In genomic region chr18:48675330-48675761, GRCh38 we compare ENCODE assay signal across 8 cellular contexts.
DNase-seq lines count a peak whose midpoint lies in the region; ATAC-seq and TF ChIP-seq lines count a peak whose summit lies in the region.

No MANE protein-coding gene starts in this region.

- H3K27ac ChIP-seq in liver (ENCODE audit: low read depth in 1 of 2, low read length in 2 of 2), result peak overlapping the region; percentile 22 to 53

- peaks cover 17 to 61% (median 50%) of the 10 kb centered on the region in 4 donors for H3K4me1 ChIP-seq in liver (ENCODE audit: control insufficient read depth in 4 of 4, insufficient read depth in 4 of 4, low read length in 3 of 4)

- H3K27ac Mint-ChIP-seq in activated CD4-positive, alpha-beta T cell treated with anti-CD3 and anti-CD28 coated beads for 36 hours, result no peak overlapping the region
- H3K27ac Mint-ChIP-seq in chondrocyte (ENCODE audit: unreplicated experiment), result peak overlapping the region; percentile 63

- ATAC-seq in GM18517 (IDR thresholded peaks at IDR 0.05; ENCODE audit: unreplicated experiment) (peak; percentile 64), HG03045 (IDR thresholded peaks at IDR 0.05; ENCODE audit: unreplicated experiment) (peak; percentile 83)
- ATAC-seq in activated CD4-positive, alpha-beta T cell treated with anti-CD3 and anti-CD28 coated beads for 36 hours, result peak; percentile 97

- TF ChIP-seq RAD21 in liver (IDR thresholded peaks at IDR 0.05), result peak; percentile 95 to 98

- TF ChIP-seq CTCF in chondrocyte (IDR thresholded peaks at IDR 0.05), result peak; percentile 89
- TF ChIP-seq CTCF in liver (IDR thresholded peaks at IDR 0.05; ENCODE audit: low read depth, low read length, missing input control), result peak; percentile 95

- no peak overlapping the region for H3K4me3 Mint-ChIP-seq in activated CD4-positive, alpha-beta T cell treated with anti-CD3 and anti-CD28 coated beads for 36 hours
- H3K4me3 Mint-ChIP-seq in chondrocyte (ENCODE audit: unreplicated experiment), result no peak overlapping the region

- H3K36me3 Mint-ChIP-seq in activated CD4-positive, alpha-beta T cell treated with anti-CD3 and anti-CD28 coated beads for 36 hours (ENCODE audit: low read depth), result peaks cover 7% of the 10 kb centered on the region
- peaks cover 14% of the 10 kb centered on the region for H3K36me3 Mint-ChIP-seq in chondrocyte (ENCODE audit: low read depth)

- intact Hi-C loops in activated CD4-positive, alpha-beta T cell treated with anti-CD3 and anti-CD28 coated beads for 36 hours (cut with DNase I, micrococcal nuclease), result loop anchor here (1.0 to 10.0 kb wide), 14 partner anchors 237 to 1109 kb away; partner anchors contain the start of gene SMAD7 (in 1 of the 2)

- no peaks in the 10 kb centered on the region for H3K27me3 Mint-ChIP-seq in activated CD4-positive, alpha-beta T cell treated with anti-CD3 and anti-CD28 coated beads for 36 hours
- no peaks in the 10 kb centered on the region for H3K27me3 Mint-ChIP-seq in chondrocyte (ENCODE audit: low read depth)

- peaks cover 2% of the 10 kb centered on the region for H3K4me1 Mint-ChIP-seq in activated CD4-positive, alpha-beta T cell treated with anti-CD3 and anti-CD28 coated beads for 36 hours
- peaks cover 52% of the 10 kb centered on the region for H3K4me1 Mint-ChIP-seq in chondrocyte (ENCODE audit: low read depth)

- DNase-seq in AG08396 (ENCODE audit: low spot score) (peak; percentile 89), NCI-H2227 treated with DMSO at 0.1 percent for 48 hours (lab: John Stamatoyannopoulos, UW) (peak; percentile 75), chondrocyte (ENCODE audit: low spot score) (peak; percentile 94)
- peak; percentile 91 for DNase-seq in activated CD4-positive, alpha-beta T cell treated with anti-CD3 and anti-CD28 coated beads for 36 hours
- DNase-seq in stimulated activated CD4-positive, alpha-beta T cell treated with anti-CD3 and anti-CD28 coated beads, Interleukin-4, amount 100 ng/mL, for 4 hours, result peak; percentile 71 to 80

- 12% methylated on average over 10 of the region's 10 CpGs for WGBS in liver

- H3K9me3 Mint-ChIP-seq in activated CD4-positive, alpha-beta T cell treated with anti-CD3 and anti-CD28 coated beads for 36 hours (ENCODE audit: low read depth), result peaks cover 7% of the 10 kb centered on the region
- peaks cover 6% of the 10 kb centered on the region for H3K9me3 Mint-ChIP-seq in chondrocyte (ENCODE audit: low read depth)

- no peak overlapping the region for H3K4me3 ChIP-seq in liver (ENCODE audit: low read depth in 1 of 3, low read length in 3 of 3)

- no peaks in the 10 kb centered on the region for H3K9me3 ChIP-seq in liver (ENCODE audit: control insufficient read depth in 4 of 4, low read length in 3 of 4)

- no peak overlapping the region for H3K9ac ChIP-seq in liver (ENCODE audit: low read depth in 1 of 2, low read length in 2 of 2)

- CTCF ChIA-PET in activated CD4-positive, alpha-beta T cell treated with anti-CD3 and anti-CD28 coated beads for 36 hours (lab: Charles Lee), result interaction anchor here (0.5 to 1.2 kb wide), 10 partner anchors 8 to 1555 kb away, joined by 3 to 5 read pairs (median 4); no protein-coding TSS in a partner anchor

- peaks cover 0 to 4% (median 1%) of the 10 kb centered on the region in 4 donors for H3K36me3 ChIP-seq in liver (ENCODE audit: control insufficient read depth in 4 of 4, insufficient read depth in 3 of 4, low read depth in 1 of 4, low read length in 3 of 4)

- POLR2A ChIA-PET in activated CD4-positive, alpha-beta T cell treated with anti-CD3 and anti-CD28 coated beads for 36 hours (lab: Charles Lee), result no interaction called here

- H3K27me3 ChIP-seq in liver (ENCODE audit: control insufficient read depth in 4 of 4, insufficient read depth in 4 of 4, low read length in 3 of 4), result no peaks in the 10 kb centered on the region

TF ChIP-seq in liver, 16 proteins besides CTCF, POLR2A, EP300 and RAD21:
- TF ChIP-seq YY1 (IDR thresholded peaks at IDR 0.05) (peak; percentile 34), ATF3 (IDR thresholded peaks at IDR 0.05) (no peak), REST (IDR thresholded peaks at IDR 0.05) (no peak), HNF4G (IDR thresholded peaks at IDR 0.05) (no peak), ZBTB33 (IDR thresholded peaks at IDR 0.05) (no peak), RXRA (IDR thresholded peaks at IDR 0.05) (peak; percentile 24 to 49), HNF4A (conservative IDR thresholded peaks at IDR 0.05) (peak; percentile 5 to 34), SP1 (IDR thresholded peaks at IDR 0.05) (peak; percentile 16), EGR1 (IDR thresholded peaks at IDR 0.05; ENCODE audit: low read depth in 2 of 2) (no peak), FOXA2 (IDR thresholded peaks at IDR 0.05) (no peak), JUND (IDR thresholded peaks at IDR 0.05) (no peak), NR2F2 (IDR thresholded peaks at IDR 0.05) (no peak), MAX (IDR thresholded peaks at IDR 0.05) (no peak), GABPA (IDR thresholded peaks at IDR 0.05 in 1 of 2, conservative IDR thresholded peaks at IDR 0.05 in 1 of 2) (no peak), FOXA1 (IDR thresholded peaks at IDR 0.05) (no peak), TAF1 (conservative IDR thresholded peaks at IDR 0.05) (no peak)
